1 cellular context compared by ENCODE assay signal in genomic region chr1:26290061-26290415, GRCh38.
TF ChIP-seq lines count a peak whose summit lies in the region.

No MANE protein-coding gene starts in this region.

TF ChIP-seq in K562, 482 proteins besides CTCF, POLR2A, EP300 and RAD21:
- peak; percentile 4 for TF ChIP-seq RBBP5 (IDR thresholded peaks at IDR 0.05; ENCODE audit: borderline replicate concordance, insufficient read depth, low read length, poor library complexity, severe bottlenecking)
- no peak for TF ChIP-seq SMARCB1 (IDR thresholded peaks at IDR 0.05; ENCODE audit: insufficient read length, low read depth)
